In the genomic region with DNA sequence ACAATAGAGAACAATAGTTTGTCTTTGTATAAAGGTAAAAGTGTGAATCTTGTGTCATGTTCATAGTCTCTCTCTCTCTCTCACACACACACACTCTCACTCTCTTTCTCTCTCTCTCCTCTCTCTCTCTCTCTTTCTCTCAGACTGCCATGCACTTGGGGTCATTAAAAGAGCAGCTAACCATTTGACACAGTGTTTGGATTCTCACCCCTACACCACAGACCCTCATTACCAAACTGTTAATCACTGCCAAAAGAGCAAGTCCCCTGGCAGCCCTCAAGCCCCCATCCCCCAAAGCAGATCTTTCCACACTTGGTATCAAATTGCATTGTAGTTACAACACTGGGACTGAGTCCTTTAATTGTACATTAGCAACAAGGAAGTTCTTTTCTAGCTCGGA, we compare ENCODE assay signal across 19 cellular contexts.
DNase-seq lines count a peak whose midpoint lies in the region; FAIRE-seq and TF ChIP-seq lines count a peak whose summit lies in the region.
"Had no signal": no experiment of that assay in that cellular context is flagged by ENCODE, and none has a peak within 500 bp of the region (broad histone marks: within the 10 kb centered on the region; RNA-seq: fewer than 3 reads in every experiment).

No MANE protein-coding gene starts in this region.

- H2AFZ ChIP-seq in parathyroid adenoma, result peak overlapping the region; percentile 2

- no peak overlapping the region for H3K4me2 ChIP-seq in parathyroid adenoma (ENCODE audit: low read length)

- peak; percentile 3 for DNase-seq in H4 (ENCODE audit: low spot score)
- peak; percentile 75 for DNase-seq in NCI-H69 (lab: John Stamatoyannopoulos, UW)
- peak; percentile 63 for DNase-seq in fibroblast of peridontal ligament (ENCODE audit: extremely low read depth)
- DNase-seq in NCI-H128 (lab: John Stamatoyannopoulos, UW; ENCODE audit: unreplicated experiment), result no peak
- no peak for DNase-seq in kidney
- DNase-seq in NCI-H1694 (lab: John Stamatoyannopoulos, UW), result no peak
- no peak for DNase-seq in H7
- DNase-seq: activated CD4-positive, CD25-positive, alpha-beta regulatory T cell; activated CD8-positive, alpha-beta memory T cell treated with anti-CD3 and anti-CD28 coated beads, Interleukin-2, amount 10 ng/mL, durations not matched to agents 7 days and 5 days; CD4-positive, alpha-beta memory T cell; effector CD4-positive, alpha-beta T cell; islet precursor cell; NCI-H1092; NCI-H446 treated with DMSO at 0.1 percent for 48 hours; stimulated activated CD4-positive, alpha-beta T cell treated with anti-CD3 and anti-CD28 coated beads, Interleukin-4, amount 100 ng/mL, for 4 hours; upper lobe of right lung had no signal

- H3K27ac ChIP-seq in parathyroid adenoma (no peak overlapping the region), kidney (ENCODE audit: low read depth in 2 of 2, low read length in 2 of 2) (no peak overlapping the region)
- H3K27ac ChIP-seq: breast epithelium, upper lobe of right lung had no signal

- FAIRE-seq in kidney (lab: Jason Lieb, UNC), result no peak
- FAIRE-seq: GM12892 had no signal

- intact Hi-C loops in kidney (cut with DNase I), result no loop called here

- H3K4me3 ChIP-seq in parathyroid adenoma (ENCODE audit: low read depth, low read length) (no peak overlapping the region), kidney (ENCODE audit: low read length in 2 of 2) (no peak overlapping the region), H7 (ENCODE audit: insufficient read depth, low read depth, low read length) (no peak overlapping the region)
- H3K4me3 ChIP-seq: breast epithelium, upper lobe of right lung had no signal

- H3K9ac ChIP-seq in parathyroid adenoma, result no peak overlapping the region
- no peak overlapping the region for H3K9ac ChIP-seq in kidney (ENCODE audit: low read length in 2 of 2)

- H3K27me3 ChIP-seq in parathyroid adenoma (ENCODE audit: control insufficient read depth, insufficient read depth, low read length), result no peaks in the 10 kb centered on the region
- no peaks in the 10 kb centered on the region for H3K27me3 ChIP-seq in H7 (ENCODE audit: control insufficient read depth, insufficient read depth, low read length)
- H3K27me3 ChIP-seq: breast epithelium, upper lobe of right lung had no signal

- no peaks in the 10 kb centered on the region for H3K79me2 ChIP-seq in parathyroid adenoma

- H3K9me3 ChIP-seq in parathyroid adenoma (ENCODE audit: control insufficient read depth, low read length) (no peaks in the 10 kb centered on the region), kidney (ENCODE audit: control insufficient read depth in 1 of 2, low read length in 2 of 2) (no peaks in the 10 kb centered on the region)
- H3K9me3 ChIP-seq: breast epithelium, upper lobe of right lung had no signal

- H3K36me3 ChIP-seq in parathyroid adenoma (ENCODE audit: control insufficient read depth, insufficient read depth, low read length), result no peaks in the 10 kb centered on the region
- no peaks in the 10 kb centered on the region for H3K36me3 ChIP-seq in kidney (ENCODE audit: control insufficient read depth in 1 of 2, insufficient read depth in 2 of 2, low read length in 2 of 2)
- no peaks in the 10 kb centered on the region for H3K36me3 ChIP-seq in H7 (replicated peaks; ENCODE audit: control insufficient read depth, insufficient read depth, low read length)
- H3K36me3 ChIP-seq: breast epithelium, upper lobe of right lung had no signal

- H3K4me1 ChIP-seq in parathyroid adenoma, result no peaks in the 10 kb centered on the region
- H3K4me1 ChIP-seq in kidney (ENCODE audit: control insufficient read depth in 1 of 2, insufficient read depth in 1 of 2, low read depth in 1 of 2, low read length in 2 of 2), result no peaks in the 10 kb centered on the region
- H3K4me1 ChIP-seq: breast epithelium had no signal

- TF ChIP-seq CTCF in parathyroid adenoma (IDR thresholded peaks at IDR 0.05), result no peak
- TF ChIP-seq CTCF in kidney (IDR thresholded peaks at IDR 0.05; ENCODE audit: borderline replicate concordance, extremely low read depth, insufficient read depth), result no peak

Comparison
In these comparisons a context has a peak if more than half of its experiments do, and no peak if none do; other contexts are left out.
1. DNase-seq: peak in H4 (single experiment), NCI-H69 (single experiment) and fibroblast of peridontal ligament (single experiment); none in NCI-H128 (single experiment), kidney (single experiment), NCI-H1694 (single experiment) and H7 (single experiment).